Comparison of ENCODE assay signal across 1 cellular context in the genomic region with DNA sequence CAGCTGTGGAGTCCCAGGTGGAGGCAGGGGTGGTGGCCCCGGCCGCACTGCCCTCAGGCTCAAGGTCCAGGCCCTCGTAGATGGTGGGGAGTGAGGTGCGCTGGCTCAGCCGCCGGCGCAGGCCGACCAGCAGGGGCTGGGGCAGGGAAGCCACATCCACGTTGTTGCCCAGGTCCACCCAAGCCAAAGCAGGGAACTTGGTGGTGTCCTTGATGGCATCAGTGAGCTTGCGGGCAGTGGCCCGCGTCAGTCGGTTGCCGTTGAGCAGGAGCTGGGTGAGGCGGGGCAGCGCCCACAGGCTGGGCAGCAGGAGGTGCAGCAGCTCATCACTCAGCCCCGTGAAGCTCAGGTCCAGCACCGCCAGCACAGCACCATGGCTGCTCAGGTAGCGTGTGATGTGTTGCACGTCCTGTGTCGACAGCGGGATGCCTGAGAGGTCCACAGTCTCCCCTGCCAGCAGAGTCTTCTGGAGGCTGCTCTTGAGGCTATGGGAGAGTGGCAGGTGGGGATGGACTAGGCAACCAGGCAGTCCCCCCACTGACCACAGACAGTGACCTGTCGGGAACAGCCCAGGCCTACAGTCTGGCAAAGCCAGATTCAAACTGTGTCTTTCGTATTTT.
TF ChIP-seq lines count a peak whose summit lies in the region.

No MANE protein-coding gene starts in this region.

TF ChIP-seq in HepG2, 621 proteins besides CTCF, POLR2A, EP300 and RAD21:
- TF ChIP-seq RBFOX2 (IDR thresholded peaks at IDR 0.05; ENCODE audit: low read depth, low read length), result peak; percentile 66; the same call in 1 of the 2 replicates
- peak; percentile 87 for TF ChIP-seq ZBTB38 (CRISPR knock-in tag; IDR thresholded peaks at IDR 0.05)
- TF ChIP-seq, protein P1, sequence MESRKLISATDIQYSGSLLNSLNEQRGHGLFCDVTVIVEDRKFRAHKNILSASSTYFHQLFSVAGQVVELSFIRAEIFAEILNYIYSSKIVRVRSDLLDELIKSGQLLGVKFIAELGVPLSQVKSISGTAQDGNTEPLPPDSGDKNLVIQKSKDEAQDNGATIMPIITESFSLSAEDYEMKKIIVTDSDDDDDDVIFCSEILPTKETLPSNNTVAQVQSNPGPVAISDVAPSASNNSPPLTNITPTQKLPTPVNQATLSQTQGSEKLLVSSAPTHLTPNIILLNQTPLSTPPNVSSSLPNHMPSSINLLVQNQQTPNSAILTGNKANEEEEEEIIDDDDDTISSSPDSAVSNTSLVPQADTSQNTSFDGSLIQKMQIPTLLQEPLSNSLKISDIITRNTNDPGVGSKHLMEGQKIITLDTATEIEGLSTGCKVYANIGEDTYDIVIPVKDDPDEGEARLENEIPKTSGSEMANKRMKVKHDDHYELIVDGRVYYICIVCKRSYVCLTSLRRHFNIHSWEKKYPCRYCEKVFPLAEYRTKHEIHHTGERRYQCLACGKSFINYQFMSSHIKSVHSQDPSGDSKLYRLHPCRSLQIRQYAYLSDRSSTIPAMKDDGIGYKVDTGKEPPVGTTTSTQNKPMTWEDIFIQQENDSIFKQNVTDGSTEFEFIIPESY (CRISPR knock-in tag; IDR thresholded peaks at IDR 0.05), result peak; percentile 55; the same call in 1 of the 2 replicates
- TF ChIP-seq, protein P2, sequence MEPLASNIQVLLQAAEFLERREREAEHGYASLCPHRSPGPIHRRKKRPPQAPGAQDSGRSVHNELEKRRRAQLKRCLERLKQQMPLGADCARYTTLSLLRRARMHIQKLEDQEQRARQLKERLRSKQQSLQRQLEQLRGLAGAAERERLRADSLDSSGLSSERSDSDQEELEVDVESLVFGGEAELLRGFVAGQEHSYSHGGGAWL (CRISPR knock-in tag; IDR thresholded peaks at IDR 0.05), result no peak
- TF ChIP-seq AGO2 (optimal IDR thresholded peaks at IDR 0.05; ENCODE audit: low read depth, low read length), result peak; percentile 80
- no peak for TF ChIP-seq FOXP1 (IDR thresholded peaks at IDR 0.05)
- TF ChIP-seq FOXP1 (CRISPR knock-in tag; IDR thresholded peaks at IDR 0.05), result no peak
- TF ChIP-seq, protein P3, sequence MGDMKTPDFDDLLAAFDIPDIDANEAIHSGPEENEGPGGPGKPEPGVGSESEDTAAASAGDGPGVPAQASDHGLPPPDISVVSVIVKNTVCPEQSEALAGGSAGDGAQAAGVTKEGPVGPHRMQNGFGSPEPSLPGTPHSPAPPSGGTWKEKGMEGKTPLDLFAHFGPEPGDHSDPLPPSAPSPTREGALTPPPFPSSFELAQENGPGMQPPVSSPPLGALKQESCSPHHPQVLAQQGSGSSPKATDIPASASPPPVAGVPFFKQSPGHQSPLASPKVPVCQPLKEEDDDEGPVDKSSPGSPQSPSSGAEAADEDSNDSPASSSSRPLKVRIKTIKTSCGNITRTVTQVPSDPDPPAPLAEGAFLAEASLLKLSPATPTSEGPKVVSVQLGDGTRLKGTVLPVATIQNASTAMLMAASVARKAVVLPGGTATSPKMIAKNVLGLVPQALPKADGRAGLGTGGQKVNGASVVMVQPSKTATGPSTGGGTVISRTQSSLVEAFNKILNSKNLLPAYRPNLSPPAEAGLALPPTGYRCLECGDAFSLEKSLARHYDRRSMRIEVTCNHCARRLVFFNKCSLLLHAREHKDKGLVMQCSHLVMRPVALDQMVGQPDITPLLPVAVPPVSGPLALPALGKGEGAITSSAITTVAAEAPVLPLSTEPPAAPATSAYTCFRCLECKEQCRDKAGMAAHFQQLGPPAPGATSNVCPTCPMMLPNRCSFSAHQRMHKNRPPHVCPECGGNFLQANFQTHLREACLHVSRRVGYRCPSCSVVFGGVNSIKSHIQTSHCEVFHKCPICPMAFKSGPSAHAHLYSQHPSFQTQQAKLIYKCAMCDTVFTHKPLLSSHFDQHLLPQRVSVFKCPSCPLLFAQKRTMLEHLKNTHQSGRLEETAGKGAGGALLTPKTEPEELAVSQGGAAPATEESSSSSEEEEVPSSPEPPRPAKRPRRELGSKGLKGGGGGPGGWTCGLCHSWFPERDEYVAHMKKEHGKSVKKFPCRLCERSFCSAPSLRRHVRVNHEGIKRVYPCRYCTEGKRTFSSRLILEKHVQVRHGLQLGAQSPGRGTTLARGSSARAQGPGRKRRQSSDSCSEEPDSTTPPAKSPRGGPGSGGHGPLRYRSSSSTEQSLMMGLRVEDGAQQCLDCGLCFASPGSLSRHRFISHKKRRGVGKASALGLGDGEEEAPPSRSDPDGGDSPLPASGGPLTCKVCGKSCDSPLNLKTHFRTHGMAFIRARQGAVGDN (CRISPR knock-in tag; IDR thresholded peaks at IDR 0.05), result peak; percentile 21; the same call in 1 of the 2 replicates
- TF ChIP-seq HOXA3 (CRISPR knock-in tag; IDR thresholded peaks at IDR 0.05), result peak; percentile 40
